In genomic region chr6:68649669-68650068, GRCh38 we compare ENCODE assay signal across 26 cellular contexts. TPM values are rescaled to one million over a fixed set of nuclear protein-coding genes. Genes with fewer than 3 reads are reported as not detected.
"Had no signal": no experiment of that assay in that cellular context is flagged by ENCODE, and none has a peak within 500 bp of the region (broad histone marks: within the 10 kb centered on the region; RNA-seq: fewer than 3 reads in every experiment).

No MANE protein-coding gene starts in this region.

- H3K27me3 Mint-ChIP-seq: activated naive CD8-positive, alpha-beta T cell treated with anti-CD3 and anti-CD28 coated beads for 36 hours; stimulated activated naive B cell treated with anti-CD40 and anti-IgM and Interleukin-4, amounts not matched to agents 10 μg/mL and 1 μg/mL and 100 μg/mL, for 72 hours had no signal

- H3K4me3 Mint-ChIP-seq: activated naive CD8-positive, alpha-beta T cell treated with anti-CD3 and anti-CD28 coated beads for 36 hours; mesothelial cell of epicardium; naive thymus-derived CD8-positive, alpha-beta T cell; stimulated activated naive B cell treated with anti-CD40 and anti-IgM and Interleukin-4, amounts not matched to agents 10 μg/mL and 1 μg/mL and 100 μg/mL, for 72 hours; type B pancreatic cell had no signal

- H3K4me1 Mint-ChIP-seq: activated naive CD8-positive, alpha-beta T cell treated with anti-CD3 and anti-CD28 coated beads for 36 hours; naive thymus-derived CD8-positive, alpha-beta T cell; stimulated activated naive B cell treated with anti-CD40 and anti-IgM and Interleukin-4, amounts not matched to agents 10 μg/mL and 1 μg/mL and 100 μg/mL, for 72 hours had no signal

- H3K4me3 ChIP-seq: colonic mucosa, gastroesophageal sphincter, heart left ventricle, left lung, lung, thoracic aorta, vagina had no signal

- H3K9me3 Mint-ChIP-seq: activated naive CD8-positive, alpha-beta T cell treated with anti-CD3 and anti-CD28 coated beads for 36 hours; mesothelial cell of epicardium; naive thymus-derived CD8-positive, alpha-beta T cell; stimulated activated naive B cell treated with anti-CD40 and anti-IgM and Interleukin-4, amounts not matched to agents 10 μg/mL and 1 μg/mL and 100 μg/mL, for 72 hours; type B pancreatic cell had no signal

- H3K4me1 ChIP-seq: colonic mucosa, left lung, vagina had no signal

- DNase-seq: activated CD4-positive, alpha-beta T cell treated with anti-CD3 and anti-CD28 coated beads, Interleukin-2, amount 50 U/mL, for 4 hours; activated CD8-positive, alpha-beta memory T cell treated with anti-CD3 and anti-CD28 coated beads for 24 hours; activated CD8-positive, alpha-beta memory T cell treated with anti-CD3 and anti-CD28 coated beads, Interleukin-2, amount 50 U/mL, for 48 hours; activated naive CD4-positive, alpha-beta T cell treated with Interleukin-2 at 50 U/mL for 16 hours; activated naive CD8-positive, alpha-beta T cell treated with anti-CD3 and anti-CD28 coated beads for 36 hours; activated T-cell treated with anti-CD3 and anti-CD28 coated beads, Interleukin-2, amount 50 U/mL, for 48 hours; colonic mucosa; heart left ventricle; left lung; naive thymus-derived CD8-positive, alpha-beta T cell; small intestine; stimulated activated CD4-positive, alpha-beta T cell treated with anti-CD3 and anti-CD28 coated beads, Interleukin-2, amount 100 ng/mL, for 24 hours; stimulated activated naive B cell treated with anti-CD40 and anti-IgM and Interleukin-4, amounts not matched to agents 10 μg/mL and 1 μg/mL and 100 μg/mL, for 72 hours; WERI-Rb-1 had no signal

- H3K27ac ChIP-seq: colonic mucosa, epithelial cell of prostate, gastroesophageal sphincter, left lung, thoracic aorta, vagina, WERI-Rb-1 had no signal

- H3K36me3 ChIP-seq: colonic mucosa, gastroesophageal sphincter, heart left ventricle, left lung, thoracic aorta, vagina, WERI-Rb-1 had no signal

- ATAC-seq: gastroesophageal sphincter; heart left ventricle; left lung; naive thymus-derived CD8-positive, alpha-beta T cell; sciatic nerve; stimulated activated naive B cell treated with anti-CD40 and anti-IgM and Interleukin-4, amounts not matched to agents 10 μg/mL and 1 μg/mL and 100 μg/mL, for 72 hours had no signal

- H3K36me3 Mint-ChIP-seq: activated naive CD8-positive, alpha-beta T cell treated with anti-CD3 and anti-CD28 coated beads for 36 hours; mesothelial cell of epicardium; naive thymus-derived CD8-positive, alpha-beta T cell; stimulated activated naive B cell treated with anti-CD40 and anti-IgM and Interleukin-4, amounts not matched to agents 10 μg/mL and 1 μg/mL and 100 μg/mL, for 72 hours; type B pancreatic cell had no signal

- H3K9me3 ChIP-seq: colonic mucosa, gastroesophageal sphincter, heart left ventricle, left lung, thoracic aorta, vagina had no signal

- H3K27me3 ChIP-seq: colonic mucosa, gastroesophageal sphincter, heart left ventricle, left lung, vagina had no signal

- FAIRE-seq: bronchial epithelial cell, TTC549 had no signal

- H3K27ac Mint-ChIP-seq: activated naive CD8-positive, alpha-beta T cell treated with anti-CD3 and anti-CD28 coated beads for 36 hours; mesothelial cell of epicardium; naive thymus-derived CD8-positive, alpha-beta T cell; stimulated activated naive B cell treated with anti-CD40 and anti-IgM and Interleukin-4, amounts not matched to agents 10 μg/mL and 1 μg/mL and 100 μg/mL, for 72 hours; type B pancreatic cell had no signal

RNA-seq across cellular contexts. Expression of gene ADGRB3, which starts 14.6 kb away (rescaled TPM):
- total RNA-seq: activated naive CD8-positive, alpha-beta T cell treated with anti-CD3 and anti-CD28 coated beads for 36 hours; bronchial epithelial cell; naive thymus-derived CD8-positive, alpha-beta T cell; osteoblast; T-helper 2 cell treated with Interferon-gamma antibody and Interleukin-4, amounts not matched to agents 100 ng/mL and 5 ng/mL, for 36 hours had no signal
- polyA plus RNA-seq: naive thymus-derived CD8-positive, alpha-beta T cell had no signal
